8 cellular contexts compared by ENCODE assay signal in the genomic region with DNA sequence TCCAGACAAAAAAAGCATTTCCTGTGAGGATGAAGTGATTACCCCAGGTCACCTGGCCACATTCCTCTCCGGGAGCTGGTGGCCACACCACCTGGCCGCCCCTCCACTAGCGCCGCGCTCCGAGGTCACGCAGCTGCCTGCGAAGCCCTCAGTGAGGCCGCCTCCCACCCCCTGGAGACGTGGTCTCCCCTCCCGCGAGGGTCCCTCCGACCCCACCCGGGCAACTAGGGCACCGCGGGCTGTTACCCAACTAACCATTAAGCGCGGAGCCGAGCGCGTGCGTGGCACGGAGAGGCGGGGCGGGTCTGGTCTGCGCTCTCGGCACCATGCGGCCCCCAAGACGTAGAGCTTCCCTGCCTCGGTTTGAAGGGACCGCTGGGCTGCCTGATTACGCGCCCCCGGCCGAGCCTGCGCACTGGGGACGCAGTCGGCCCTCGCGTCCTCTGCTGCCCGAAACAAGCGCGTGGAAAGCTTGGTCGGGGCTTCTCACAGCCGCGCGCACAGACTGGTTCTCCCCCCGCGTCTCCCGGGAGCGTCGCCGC.
DNase-seq lines count a peak whose midpoint lies in the region; ATAC-seq and TF ChIP-seq lines count a peak whose summit lies in the region.

No MANE protein-coding gene starts in this region.

- TF ChIP-seq CTCF in AG10803 (conservative IDR thresholded peaks at IDR 0.05; ENCODE audit: low read length) (no peak), astrocyte of the cerebellum (IDR thresholded peaks at IDR 0.05; ENCODE audit: low read depth, low read length, missing control alignments) (no peak), gastrocnemius medialis (IDR thresholded peaks at IDR 0.05 in 4 of 5, conservative IDR thresholded peaks at IDR 0.05 in 1 of 5) (no peak)

- TF ChIP-seq POLR2A in gastrocnemius medialis (IDR thresholded peaks at IDR 0.05), result no peak

- ATAC-seq in gastrocnemius medialis, result no peak
- ATAC-seq in HG02623 (IDR thresholded peaks at IDR 0.05; ENCODE audit: unreplicated experiment), result no peak
- no peak for ATAC-seq in HG03108 (IDR thresholded peaks at IDR 0.05; ENCODE audit: unreplicated experiment)

- no peak overlapping the region for H3K27ac ChIP-seq in gastrocnemius medialis

- DNase-seq in AG10803 (ENCODE audit: low read depth), result peak; percentile 21
- DNase-seq in Kasumi-1 (lab: John Stamatoyannopoulos, UW), result peak; percentile 61 to 67
- no peak for DNase-seq in astrocyte of the cerebellum (ENCODE audit: low read depth)
- peak in 26 of 51 donors; percentile 6 to 50 (median 28) for DNase-seq in hypothalamus (lab: John Stamatoyannopoulos, UW)
- DNase-seq in gastrocnemius medialis, result no peak
- DNase-seq in NCI-H2196 treated with DMSO at 0.1 percent for 48 hours (lab: John Stamatoyannopoulos, UW; ENCODE audit: unreplicated experiment), result no peak

- H3K27me3 ChIP-seq in gastrocnemius medialis, result peaks cover 11 to 27% (median 20%) of the 10 kb centered on the region in 3 donors

- H3K4me3 ChIP-seq in AG10803 (ENCODE audit: low read length) (peak overlapping the region; percentile 54), astrocyte of the cerebellum (ENCODE audit: low read depth, low read length) (peak overlapping the region; percentile 48), gastrocnemius medialis (peak overlapping the region; percentile 46 to 57 (median 52))

- no peaks in the 10 kb centered on the region for H3K36me3 ChIP-seq in gastrocnemius medialis

- no peaks in the 10 kb centered on the region for H3K9me3 ChIP-seq in gastrocnemius medialis

- in situ Hi-C loops in astrocyte of the cerebellum (cut with HindIII; ENCODE audit: low sequenced_read_pairs) (no loop called here), gastrocnemius medialis (cut with MboI; ENCODE audit: low sequenced_read_pairs in 4 of 4) (no loop called here)

- H3K4me1 ChIP-seq in gastrocnemius medialis, result peaks cover 0 to 6% of the 10 kb centered on the region in 2 donors

- intact Hi-C loops in gastrocnemius medialis (cut with DNase I; ENCODE audit: low total_unique reads), result no loop called here

Comparison
In these comparisons a context has a peak if more than half of its experiments do, and no peak if none do; other contexts are left out.
1. DNase-seq: peak in AG10803 (single experiment), Kasumi-1 (2 of 2) and hypothalamus (26 of 51); none in astrocyte of the cerebellum (single experiment), gastrocnemius medialis (0 of 2) and NCI-H2196 treated with DMSO at 0.1 percent for 48 hours (single experiment).
2. Peak in every context shown above with its lines, with median percentiles within 50 percentile points of each other: H3K4me3 ChIP-seq.